ENCODE assay signal across 20 cellular contexts in the genomic region with DNA sequence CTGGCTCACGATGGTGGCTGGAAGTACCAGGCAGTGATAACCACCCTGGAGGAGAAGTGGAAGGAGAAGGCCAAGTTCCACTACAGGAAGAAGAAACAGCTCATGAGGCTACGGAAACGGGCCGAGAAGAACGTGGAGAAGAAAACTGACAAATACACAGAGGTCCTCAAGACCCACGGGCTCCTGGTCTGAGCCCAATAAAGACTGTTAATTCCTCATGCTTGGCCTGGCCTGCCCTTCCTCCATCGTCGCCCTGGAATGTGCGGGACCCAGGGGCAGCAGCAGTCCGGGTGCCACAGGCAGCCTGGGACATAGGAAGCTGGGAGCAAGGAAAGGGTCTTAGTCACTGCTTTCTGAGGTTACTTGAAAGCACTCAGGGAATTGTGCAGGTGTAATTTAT. TPM values are rescaled to one million over a fixed set of nuclear protein-coding genes. Genes with fewer than 3 reads are reported as not detected.
DNase-seq lines count a peak whose midpoint lies in the region; ATAC-seq and TF ChIP-seq lines count a peak whose summit lies in the region.
"Had no signal": no experiment of that assay in that cellular context is flagged by ENCODE, and none has a peak within 500 bp of the region (broad histone marks: within the 10 kb centered on the region; RNA-seq: fewer than 3 reads in every experiment).

No MANE protein-coding gene starts in this region.

- H3K4me3 Mint-ChIP-seq in activated T-cell treated with anti-CD3 and anti-CD28 coated beads, Interleukin-2, amount 50 U/mL, for 72 hours: peak overlapping the region; percentile 1 to 21
- peak overlapping the region in 4 of 5 experiments; percentile 27 to 76 (median 40) for H3K4me3 Mint-ChIP-seq in brain
- H3K4me3 Mint-ChIP-seq in progenitor cell of endocrine pancreas (ENCODE audit: low read depth): peak overlapping the region; percentile 39

- no peak for ATAC-seq in activated T-cell treated with anti-CD3 and anti-CD28 coated beads, Interleukin-2, amount 50 U/mL, for 72 hours (replicated peaks in 1 of 2)
- ATAC-seq in GM19463 (IDR thresholded peaks at IDR 0.05; ENCODE audit: unreplicated experiment) (no peak), GM21447 (IDR thresholded peaks at IDR 0.05; ENCODE audit: unreplicated experiment) (no peak)

- H3K27ac Mint-ChIP-seq in activated T-cell treated with anti-CD3 and anti-CD28 coated beads, Interleukin-2, amount 50 U/mL, for 72 hours: no peak overlapping the region
- H3K27ac Mint-ChIP-seq in brain: no peak overlapping the region
- no peak overlapping the region for H3K27ac Mint-ChIP-seq in progenitor cell of endocrine pancreas
- H3K27ac Mint-ChIP-seq: HFFc6 had no signal

- TF ChIP-seq CTCF in brain (conservative IDR thresholded peaks at IDR 0.05) (no peak), progenitor cell of endocrine pancreas (IDR thresholded peaks at IDR 0.05; ENCODE audit: unreplicated experiment) (no peak)

- peaks cover 12 to 25% of the 10 kb centered on the region in 2 donors for H3K36me3 Mint-ChIP-seq in activated T-cell treated with anti-CD3 and anti-CD28 coated beads, Interleukin-2, amount 50 U/mL, for 72 hours (ENCODE audit: insufficient read depth in 2 of 2)
- H3K36me3 Mint-ChIP-seq in brain (no peaks in the 10 kb centered on the region), progenitor cell of endocrine pancreas (ENCODE audit: insufficient read depth) (no peaks in the 10 kb centered on the region)

- H3K9me3 Mint-ChIP-seq in activated T-cell treated with anti-CD3 and anti-CD28 coated beads, Interleukin-2, amount 50 U/mL, for 72 hours: peaks cover 0 to 3% of the 10 kb centered on the region in 2 donors
- H3K9me3 Mint-ChIP-seq in brain (peaks cover 0 to 3% (median 0%) of the 10 kb centered on the region in 5 experiments), progenitor cell of endocrine pancreas (ENCODE audit: low read depth) (no peaks in the 10 kb centered on the region)
- H3K9me3 Mint-ChIP-seq: HFFc6 had no signal

- DNase-seq in activated T-cell treated with anti-CD3 and anti-CD28 coated beads, Interleukin-2, amount 50 U/mL, for 72 hours: no peak
- DNase-seq in activated T-cell treated with anti-CD3 and anti-CD28 coated beads for 4 hours (no peak), M059J (ENCODE audit: low read depth) (peak; percentile 46), progenitor cell of endocrine pancreas (ENCODE audit: low spot score, unreplicated experiment) (no peak), NCI-H1417 treated with DMSO at 0.1 percent for 48 hours (lab: John Stamatoyannopoulos, UW) (no peak)
- DNase-seq: amygdala; C1 segment of cervical spinal cord; cerebellar nuclear complex; effector memory CD4-positive, alpha-beta T cell; head of caudate nucleus; HFFc6; MM.1S; NCI-H510A treated with DMSO at 0.1 percent for 48 hours; SIG-M5; stimulated activated naive CD4-positive, alpha-beta T cell treated with Interleukin-2 at 50 U/mL for 16 hours had no signal

- peaks cover 83% of the 10 kb centered on the region for H3K4me1 Mint-ChIP-seq in activated T-cell treated with anti-CD3 and anti-CD28 coated beads, Interleukin-2, amount 50 U/mL, for 72 hours (ENCODE audit: low read depth)
- peaks cover 9% of the 10 kb centered on the region for H3K4me1 Mint-ChIP-seq in brain
- peaks cover 4% of the 10 kb centered on the region for H3K4me1 Mint-ChIP-seq in progenitor cell of endocrine pancreas (ENCODE audit: low read depth)

- no peaks in the 10 kb centered on the region for H3K27me3 Mint-ChIP-seq in activated T-cell treated with anti-CD3 and anti-CD28 coated beads, Interleukin-2, amount 50 U/mL, for 72 hours (ENCODE audit: low read depth)
- peaks cover 80% of the 10 kb centered on the region for H3K27me3 Mint-ChIP-seq in brain
- peaks cover 83% of the 10 kb centered on the region for H3K27me3 Mint-ChIP-seq in progenitor cell of endocrine pancreas

RNA-seq across cellular contexts. Expression of a gene that starts 10.8 kb away (rescaled TPM):
- 1 to 10 TPM; 3.9 to 5.2 TPM for total RNA-seq in activated T-cell treated with anti-CD3 and anti-CD28 coated beads, Interleukin-2, amount 50 U/mL, for 72 hours
- total RNA-seq in M059J (2014; rRNA removed; shearing (Covaris generic)): 1.3 and 1.8 TPM in 2 replicates
- not detected for polyA plus RNA-seq in brain (ENCODE audit: insufficient read depth, low read depth, low replicate concordance)
- not detected in 2 replicates for total RNA-seq in progenitor cell of endocrine pancreas
- total RNA-seq: lung microvascular endothelial cell, ureter had no signal

RNA-seq across cellular contexts. Expression of a gene that starts 13.7 kb away (rescaled TPM):
- total RNA-seq in activated T-cell treated with anti-CD3 and anti-CD28 coated beads, Interleukin-2, amount 50 U/mL, for 72 hours: 10 to 100 TPM; 47.3 to 50.3 TPM
- 0.34 and 3.5 TPM in 2 replicates for total RNA-seq in M059J (2014; rRNA removed; shearing (Covaris generic))
- polyA plus RNA-seq in brain (ENCODE audit: insufficient read depth, low read depth, low replicate concordance): 3.6 TPM
- not detected in 2 replicates for total RNA-seq in progenitor cell of endocrine pancreas
- total RNA-seq: lung microvascular endothelial cell had no signal

RNA-seq across cellular contexts. Expression of a gene that starts 38.2 kb away (rescaled TPM):
- total RNA-seq in activated T-cell treated with anti-CD3 and anti-CD28 coated beads, Interleukin-2, amount 50 U/mL, for 72 hours: under 1 TPM in 1 of 2 donors, not detected in 1; 0.12 TPM
- 0.10 TPM in 1 of 2 replicates, not detected in the other for total RNA-seq in M059J (2014; rRNA removed; shearing (Covaris generic))
- not detected for polyA plus RNA-seq in brain (ENCODE audit: insufficient read depth, low read depth, low replicate concordance)
- not detected in 2 replicates for total RNA-seq in progenitor cell of endocrine pancreas
- total RNA-seq: lung microvascular endothelial cell had no signal

RNA-seq across cellular contexts. Expression of a gene that starts 42.6 kb away (rescaled TPM):
- under 1 TPM in 1 of 2 donors, not detected in 1; 0.28 TPM for total RNA-seq in activated T-cell treated with anti-CD3 and anti-CD28 coated beads, Interleukin-2, amount 50 U/mL, for 72 hours
- total RNA-seq in M059J (2014; rRNA removed; shearing (Covaris generic)): not detected in 2 replicates
- polyA plus RNA-seq in brain (ENCODE audit: insufficient read depth, low read depth, low replicate concordance): not detected
- not detected in 2 replicates for total RNA-seq in progenitor cell of endocrine pancreas
- total RNA-seq: HFFc6, lung microvascular endothelial cell, ureter had no signal

Comparison
In these comparisons a context has a peak if more than half of its experiments do, and no peak if none do; other contexts are left out.
1. RNA of a gene that starts 13.7 kb away (total RNA-seq): 47.3 to 50.3 TPM in activated T-cell treated with anti-CD3 and anti-CD28 coated beads, Interleukin-2, amount 50 U/mL, for 72 hours; 0.34 to 3.5 TPM in M059J and not detected in progenitor cell of endocrine pancreas; every median in the first group is over 10 times any median in the second.
2. Peak in every context shown above with its lines, with median percentiles within 50 percentile points of each other: H3K4me3 Mint-ChIP-seq.